8 cellular contexts compared by ENCODE assay signal in the genomic region with DNA sequence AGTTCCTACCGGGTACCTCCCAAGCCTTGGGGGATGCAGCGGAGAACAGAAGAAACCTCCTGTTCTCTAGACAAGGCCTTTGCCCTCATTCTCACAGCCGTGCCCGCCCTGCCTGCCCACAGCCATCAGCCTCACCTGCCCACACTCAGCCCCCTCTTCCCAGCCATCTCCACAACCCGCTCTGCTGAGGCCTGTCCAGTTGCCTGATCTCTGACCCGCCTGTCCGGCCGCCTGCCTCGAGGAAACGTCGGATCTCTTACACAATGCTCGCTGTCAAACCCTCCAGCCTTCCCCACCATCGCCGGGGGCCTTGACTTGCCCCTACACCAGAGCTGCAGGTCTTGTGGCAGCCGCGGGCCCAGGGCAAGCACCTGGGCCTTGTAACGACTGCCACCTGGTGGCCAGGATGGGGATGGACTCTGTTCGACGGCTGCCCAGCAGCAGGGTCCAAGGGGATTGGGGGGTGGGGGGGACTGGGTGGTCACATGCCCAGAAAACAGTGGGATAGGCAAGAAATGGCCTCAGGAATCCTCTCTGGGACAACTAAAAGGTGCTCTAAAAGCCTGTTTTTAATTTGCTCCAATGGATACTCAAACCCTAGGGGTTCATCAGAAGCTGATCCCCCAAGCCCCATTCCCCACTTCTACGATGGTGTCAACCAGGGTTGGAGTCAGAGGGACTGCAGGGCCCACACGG. TPM values are rescaled to one million over a fixed set of nuclear protein-coding genes. Genes with fewer than 3 reads are reported as not detected.
A peak's percentile ranks its signal among the peaks of the same experiment; 100 is the strongest.
DNase-seq lines count a peak whose midpoint lies in the region; ATAC-seq and TF ChIP-seq lines count a peak whose summit lies in the region.

No MANE protein-coding gene starts in this region.

- TF ChIP-seq EP300 in esophagus muscularis mucosa (IDR thresholded peaks at IDR 0.05) (peak; percentile 44), suprapubic skin (IDR thresholded peaks at IDR 0.05) (no peak)

- TF ChIP-seq CTCF in HEK293 (tag by site-specific recombination; IDR thresholded peaks at IDR 0.05) (peak; percentile 72), esophagus muscularis mucosa (IDR thresholded peaks at IDR 0.05) (peak; percentile 85 to 95 (median 94)), suprapubic skin (IDR thresholded peaks at IDR 0.05) (peak; percentile 25 to 80)

- no peak overlapping the region for H3K4ac ChIP-seq in neuronal stem cell (ENCODE audit: low read length)

- H3K18ac ChIP-seq in neuronal stem cell (ENCODE audit: low read length), result peak overlapping the region; percentile 64

- no peak overlapping the region for H4K91ac ChIP-seq in neuronal stem cell (ENCODE audit: low read depth, low read length, poor library complexity)

- H2BK12ac ChIP-seq in neuronal stem cell (ENCODE audit: low read length), result peak overlapping the region; percentile 63

- no peak overlapping the region for H4K8ac ChIP-seq in neuronal stem cell (ENCODE audit: low read depth, low read length)

- no peak overlapping the region for H3K9ac ChIP-seq in BLaER1
- H3K9ac ChIP-seq in neuronal stem cell (ENCODE audit: low read depth, low read length, poor library complexity), result peak overlapping the region; percentile 50

- no peak overlapping the region for H2BK5ac ChIP-seq in neuronal stem cell (ENCODE audit: low read length)

- POLR2A ChIA-PET in HEK293 (lab: Yijun Ruan, JAX), result no interaction called here

- CTCF ChIA-PET in HEK293 (lab: Yijun Ruan, JAX), result interaction anchor here (0.5 to 6.7 kb wide), 16 partner anchors 13 to 800 kb away, joined by 3 to 49 read pairs (median 4); no protein-coding TSS in a partner anchor

- no peak overlapping the region for H3K27ac ChIP-seq in BLaER1
- no peak overlapping the region for H3K27ac ChIP-seq in HEK293 (ENCODE audit: extremely low read depth, low read depth, low read length)
- H3K27ac ChIP-seq in esophagus muscularis mucosa (replicated peaks in 1 of 4), result peak overlapping the region in 3 of 4 donors; percentile 6 to 79 (median 70)
- no peak overlapping the region for H3K27ac ChIP-seq in neuronal stem cell (replicated peaks; ENCODE audit: low read length)
- no peak overlapping the region for H3K27ac ChIP-seq in suprapubic skin

- H3K23ac ChIP-seq in neuronal stem cell (ENCODE audit: low read depth, low read length, poor library complexity), result no peak overlapping the region

- H3K4me3 ChIP-seq in BLaER1 (no peak overlapping the region), HEK293 (ENCODE audit: low read depth, low read length) (no peak overlapping the region), esophagus muscularis mucosa (no peak overlapping the region), neuronal stem cell (ENCODE audit: low read length in 2 of 2) (no peak overlapping the region), suprapubic skin (no peak overlapping the region)

- H2BK120ac ChIP-seq in neuronal stem cell (ENCODE audit: low read depth, low read length), result no peak overlapping the region

- peak overlapping the region; percentile 15 for H3K14ac ChIP-seq in neuronal stem cell (ENCODE audit: low read length)

- no peak for ATAC-seq in GM19452 (IDR thresholded peaks at IDR 0.05; ENCODE audit: unreplicated experiment)

- 43% methylated on average over 18 of the region's 21 CpGs for WGBS in esophagus muscularis mucosa
- WGBS in neuronal stem cell (ENCODE audit: extremely low coverage in 2 of 2, insufficient read length in 2 of 2, insufficient replicate concordance in 1 of 2), 2 donors, result no CpG with 5 or more reads among the region's 21 CpGs
- 15% methylated on average over 18 of the region's 21 CpGs for WGBS in suprapubic skin

- DNase-seq in NOMO-1 treated with DMSO at 0.1 percent for 48 hours (lab: John Stamatoyannopoulos, UW; ENCODE audit: unreplicated experiment) (peak; percentile 46), esophagus muscularis mucosa (ENCODE audit: extremely low spot score) (no peak), neuronal stem cell (ENCODE audit: low spot score) (peak; percentile 72), suprapubic skin (ENCODE audit: low spot score in 2 of 2) (peak in 1 of 2 donors; percentile 86)
- DNase-seq in activated CD8-positive, alpha-beta memory T cell treated with anti-CD3 and anti-CD28 coated beads, Interleukin-2, amount 50 U/mL, for 4 hours, result peak; percentile 76

- peaks cover 30% of the 10 kb centered on the region for H3K4me1 ChIP-seq in BLaER1
- H3K4me1 ChIP-seq in HEK293 (ENCODE audit: control insufficient read depth, insufficient read depth, low read length), result no peaks in the 10 kb centered on the region; the same call in 1 of the 2 replicates
- H3K4me1 ChIP-seq in esophagus muscularis mucosa, result peaks cover 58 to 72% (median 65%) of the 10 kb centered on the region in 4 donors
- peaks cover 0 to 9% of the 10 kb centered on the region in 2 donors for H3K4me1 ChIP-seq in neuronal stem cell (ENCODE audit: control insufficient read depth in 2 of 2, insufficient read depth in 1 of 2, low read depth in 1 of 2, low read length in 2 of 2)
- H3K4me1 ChIP-seq in suprapubic skin, result peaks cover 40% of the 10 kb centered on the region

- intact Hi-C loops in esophagus muscularis mucosa (cut with DNase I), result loop anchor here (2.0 kb wide), 1 partner anchor 370 kb away; no protein-coding TSS in a partner anchor

- peaks cover 30% of the 10 kb centered on the region for H3K36me3 ChIP-seq in BLaER1
- peaks cover 0 to 18% of the 10 kb centered on the region in 2 experiments; a peak in 1 of 3 replicates for H3K36me3 ChIP-seq in HEK293 (ENCODE audit: control insufficient read depth in 2 of 2, insufficient read depth in 1 of 2, low read length in 2 of 2)
- H3K36me3 ChIP-seq in esophagus muscularis mucosa, result peaks cover 0 to 11% (median 8%) of the 10 kb centered on the region in 4 donors
- peaks cover 8 to 20% of the 10 kb centered on the region in 2 donors for H3K36me3 ChIP-seq in neuronal stem cell (replicated peaks in 1 of 2; ENCODE audit: control insufficient read depth in 2 of 2, insufficient read depth in 2 of 2, low read length in 2 of 2)
- peaks cover 13% of the 10 kb centered on the region for H3K36me3 ChIP-seq in suprapubic skin

- no peaks in the 10 kb centered on the region for H3K27me3 ChIP-seq in BLaER1
- H3K27me3 ChIP-seq in esophagus muscularis mucosa, result no peaks in the 10 kb centered on the region
- no peaks in the 10 kb centered on the region for H3K27me3 ChIP-seq in neuronal stem cell (ENCODE audit: control insufficient read depth in 3 of 3, insufficient read depth in 3 of 3, low read depth in 1 of 3, low read length in 3 of 3)
- no peaks in the 10 kb centered on the region for H3K27me3 ChIP-seq in suprapubic skin

- peaks cover 54% of the 10 kb centered on the region for H4K20me1 ChIP-seq in BLaER1

- H3K9me3 ChIP-seq in BLaER1, result no peaks in the 10 kb centered on the region
- H3K9me3 ChIP-seq in HEK293 (ENCODE audit: control insufficient read depth, insufficient read depth, low read depth, low read length), result no peaks in the 10 kb centered on the region
- H3K9me3 ChIP-seq in esophagus muscularis mucosa, result no peaks in the 10 kb centered on the region
- H3K9me3 ChIP-seq in neuronal stem cell (replicated peaks in 1 of 2; ENCODE audit: control insufficient read depth in 2 of 2, insufficient read depth in 1 of 2, low read depth in 1 of 2, low read length in 2 of 2), result no peaks in the 10 kb centered on the region
- H3K9me3 ChIP-seq in suprapubic skin, result no peaks in the 10 kb centered on the region

- H3K4me2 ChIP-seq in BLaER1, result peak overlapping the region; percentile 86
- no peak overlapping the region for H3K4me2 ChIP-seq in neuronal stem cell (ENCODE audit: insufficient read depth, low read length, poor library complexity, severe bottlenecking)

- H3K79me1 ChIP-seq in neuronal stem cell (ENCODE audit: low read depth, low read length), result peaks cover 5% of the 10 kb centered on the region

- peak overlapping the region; percentile 75 for H2BK15ac ChIP-seq in neuronal stem cell (ENCODE audit: low read length)

- peak overlapping the region; percentile 97 for H2AK5ac ChIP-seq in neuronal stem cell (ENCODE audit: low read depth, low read length)

- no peak for TF ChIP-seq POLR2A in esophagus muscularis mucosa (IDR thresholded peaks at IDR 0.05; ENCODE audit: low read depth)
- TF ChIP-seq POLR2A in suprapubic skin (IDR thresholded peaks at IDR 0.05), result no peak

- no peak overlapping the region for H2AFZ ChIP-seq in neuronal stem cell (ENCODE audit: low read length)

TF ChIP-seq in HEK293, 187 proteins besides CTCF, POLR2A, EP300 and RAD21 (continues in another document):
- TF ChIP-seq, protein P1, sequence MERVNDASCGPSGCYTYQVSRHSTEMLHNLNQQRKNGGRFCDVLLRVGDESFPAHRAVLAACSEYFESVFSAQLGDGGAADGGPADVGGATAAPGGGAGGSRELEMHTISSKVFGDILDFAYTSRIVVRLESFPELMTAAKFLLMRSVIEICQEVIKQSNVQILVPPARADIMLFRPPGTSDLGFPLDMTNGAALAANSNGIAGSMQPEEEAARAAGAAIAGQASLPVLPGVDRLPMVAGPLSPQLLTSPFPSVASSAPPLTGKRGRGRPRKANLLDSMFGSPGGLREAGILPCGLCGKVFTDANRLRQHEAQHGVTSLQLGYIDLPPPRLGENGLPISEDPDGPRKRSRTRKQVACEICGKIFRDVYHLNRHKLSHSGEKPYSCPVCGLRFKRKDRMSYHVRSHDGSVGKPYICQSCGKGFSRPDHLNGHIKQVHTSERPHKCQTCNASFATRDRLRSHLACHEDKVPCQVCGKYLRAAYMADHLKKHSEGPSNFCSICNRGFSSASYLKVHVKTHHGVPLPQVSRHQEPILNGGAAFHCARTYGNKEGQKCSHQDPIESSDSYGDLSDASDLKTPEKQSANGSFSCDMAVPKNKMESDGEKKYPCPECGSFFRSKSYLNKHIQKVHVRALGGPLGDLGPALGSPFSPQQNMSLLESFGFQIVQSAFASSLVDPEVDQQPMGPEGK (tag by site-specific recombination; IDR thresholded peaks at IDR 0.05), result peak; percentile 58; the same call in 1 of the 2 replicates
- TF ChIP-seq, protein P2, sequence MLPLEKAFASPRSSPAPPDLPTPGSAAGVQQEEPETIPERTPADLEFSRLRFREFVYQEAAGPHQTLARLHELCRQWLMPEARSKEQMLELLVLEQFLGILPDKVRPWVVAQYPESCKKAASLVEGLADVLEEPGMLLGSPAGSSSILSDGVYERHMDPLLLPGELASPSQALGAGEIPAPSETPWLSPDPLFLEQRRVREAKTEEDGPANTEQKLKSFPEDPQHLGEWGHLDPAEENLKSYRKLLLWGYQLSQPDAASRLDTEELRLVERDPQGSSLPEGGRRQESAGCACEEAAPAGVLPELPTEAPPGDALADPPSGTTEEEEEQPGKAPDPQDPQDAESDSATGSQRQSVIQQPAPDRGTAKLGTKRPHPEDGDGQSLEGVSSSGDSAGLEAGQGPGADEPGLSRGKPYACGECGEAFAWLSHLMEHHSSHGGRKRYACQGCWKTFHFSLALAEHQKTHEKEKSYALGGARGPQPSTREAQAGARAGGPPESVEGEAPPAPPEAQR (tag by site-specific recombination; IDR thresholded peaks at IDR 0.05), result no peak
- TF ChIP-seq ZNF501 (tag by site-specific recombination; IDR thresholded peaks at IDR 0.05), result 0 out of 2 replicates have a peak, but pooled peaks have one; percentile 21
- TF ChIP-seq ZFHX2 (tag by site-specific recombination; conservative IDR thresholded peaks at IDR 0.05), result peak; percentile 65

RNA-seq across cellular contexts. Expression of a gene that starts 31.0 kb away (rescaled TPM):
- total RNA-seq in esophagus muscularis mucosa, result 10 to 100 TPM in 2 of 4 donors, 1 to 10 TPM in 2; 6.8 to 17.5 (median 10.7) TPM
- 1.7 TPM for polyA plus RNA-seq in neuronal stem cell (2013, experiment 1 of 2)
- 1.7 TPM for polyA plus RNA-seq in neuronal stem cell (2013, experiment 2 of 2)
- total RNA-seq in suprapubic skin, result 1 to 10 TPM in 1 of 4 donors, under 1 TPM in 3; 0.76 to 1.6 (median 0.86) TPM

Comparison
In these comparisons a context has a peak if more than half of its experiments do, and no peak if none do; other contexts are left out.
1. H3K27ac ChIP-seq: peak in esophagus muscularis mucosa (3 of 4); none in BLaER1 (single experiment), HEK293 (single experiment), neuronal stem cell (single experiment) and suprapubic skin (single experiment).
2. Peak in every context shown above with its lines, with median percentiles within 50 percentile points of each other: CTCF ChIP-seq.